ENCODE assay signal across 16 cellular contexts in genomic region chr1:17616731-17617279, GRCh38.
A peak's percentile ranks its signal among the peaks of the same experiment; 100 is the strongest.
DNase-seq lines count a peak whose midpoint lies in the region; ATAC-seq and TF ChIP-seq lines count a peak whose summit lies in the region.
"Had no signal": no experiment of that assay in that cellular context is flagged by ENCODE, and none has a peak within 500 bp of the region (broad histone marks: within the 10 kb centered on the region; RNA-seq: fewer than 3 reads in every experiment).

No MANE protein-coding gene starts in this region.

- peaks cover 34 to 56% of the 10 kb centered on the region in 2 donors for H3K4me1 ChIP-seq in ascending aorta
- H3K4me1 ChIP-seq in gastroesophageal sphincter, result peaks cover 0 to 68% (median 12%) of the 10 kb centered on the region in 3 donors
- peaks cover 0 to 29% (median 15%) of the 10 kb centered on the region in 4 donors for H3K4me1 ChIP-seq in stomach
- H3K4me1 ChIP-seq: Peyer's patch had no signal

- H3K27me3 ChIP-seq in ascending aorta (no peaks in the 10 kb centered on the region), gastroesophageal sphincter (no peaks in the 10 kb centered on the region), stomach (no peaks in the 10 kb centered on the region)
- H3K27me3 ChIP-seq: MG63, Peyer's patch had no signal

- H3K36me3 ChIP-seq in ascending aorta (peaks cover 30 to 54% of the 10 kb centered on the region in 2 donors), gastroesophageal sphincter (peaks cover 0 to 71% of the 10 kb centered on the region in 2 donors), stomach (peaks cover 18 to 96% (median 84%) of the 10 kb centered on the region in 4 donors)
- H3K36me3 ChIP-seq: MG63 had no signal

- TF ChIP-seq EP300 in gastroesophageal sphincter (IDR thresholded peaks at IDR 0.05), result no peak
- no peak for TF ChIP-seq EP300 in stomach (IDR thresholded peaks at IDR 0.05)

- TF ChIP-seq POLR2A in gastroesophageal sphincter (IDR thresholded peaks at IDR 0.05) (no peak), stomach (IDR thresholded peaks at IDR 0.05) (no peak)

- intact Hi-C loops in ascending aorta (cut with DNase I), result no loop called here
- intact Hi-C loops in stomach (cut with DNase I; ENCODE audit: low total_unique reads), result no loop called here

- H3K4me3 ChIP-seq in ascending aorta (no peak overlapping the region), gastroesophageal sphincter (no peak overlapping the region), stomach (no peak overlapping the region)
- H3K4me3 ChIP-seq: MG63, Peyer's patch had no signal

- ATAC-seq in gastroesophageal sphincter (no peak), HG02938 (IDR thresholded peaks at IDR 0.05; ENCODE audit: unreplicated experiment) (no peak)
- ATAC-seq: HCT116 had no signal

- H3K27ac ChIP-seq in ascending aorta (peak overlapping the region; percentile 91 to 97), gastroesophageal sphincter (peak overlapping the region in 3 of 4 donors; percentile 87 to 92 (median 90)), stomach (peak overlapping the region in 3 of 5 donors; percentile 76 to 88 (median 83))
- H3K27ac ChIP-seq: Peyer's patch had no signal

- no peaks in the 10 kb centered on the region for H3K9me3 ChIP-seq in ascending aorta
- H3K9me3 ChIP-seq in gastroesophageal sphincter, result no peaks in the 10 kb centered on the region
- H3K9me3 ChIP-seq in stomach, result no peaks in the 10 kb centered on the region
- H3K9me3 ChIP-seq: MG63, Peyer's patch had no signal

- TF ChIP-seq CTCF in ascending aorta (IDR thresholded peaks at IDR 0.05), result no peak
- no peak for TF ChIP-seq CTCF in gastroesophageal sphincter (IDR thresholded peaks at IDR 0.05)
- TF ChIP-seq CTCF in stomach (IDR thresholded peaks at IDR 0.05), result no peak

- WGBS in gastroesophageal sphincter (ENCODE audit: low coverage in 1 of 2), 2 donors, result 100% methylated on average over 8 to 12 of the region's 12 CpGs
- WGBS in stomach, 5 donors, result 92 to 98% (median 96%) methylated on average over 12 of the region's 12 CpGs

- peak; percentile 55 for DNase-seq in HCEC 1CT
- no peak for DNase-seq in ascending aorta (ENCODE audit: low spot score in 2 of 2)
- no peak for DNase-seq in stomach
- no peak for DNase-seq in cerebellum (ENCODE audit: low spot score)
- DNase-seq in NCI-H524 (lab: John Stamatoyannopoulos, UW), result no peak
- DNase-seq: CD8-positive, alpha-beta memory T cell; KBM-7; MG63; NCI-H1105; NCI-H1694 treated with DMSO at 0.1 percent for 48 hours; NCI-H446; NCI-H748 treated with DMSO at 0.1 percent for 48 hours; Peyer's patch had no signal
